Comparison of ENCODE assay signal across 7 cellular contexts in genomic region chr17:47502122-47502731, GRCh38. TPM values are rescaled to one million over a fixed set of nuclear protein-coding genes. Genes with fewer than 3 reads are reported as not detected.
A peak's percentile ranks its signal among the peaks of the same experiment; 100 is the strongest.
DNase-seq lines count a peak whose midpoint lies in the region; ATAC-seq, FAIRE-seq and TF ChIP-seq lines count a peak whose summit lies in the region.
"Not testable (repeated sequence)": the region's sequence is repeated elsewhere in the genome, so short reads cannot be mapped to it uniquely, and the experiment has no call there.

No MANE protein-coding gene starts in this region.

- not testable (repeated sequence) for H3K36me3 ChIP-seq in PC-3 (ENCODE audit: low read depth, low read length); kidney epithelial cell (ENCODE audit: control insufficient read depth, insufficient read depth, low read length)

- CTCF ChIA-PET in PC-3 (lab: Charles Lee) = not testable (repeated sequence)

- H4K20me1 ChIP-seq in PC-3 (ENCODE audit: low read length) = not testable (repeated sequence)

- ATAC-seq in HG03097 (IDR thresholded peaks at IDR 0.05; ENCODE audit: low FRiP score, unreplicated experiment) (peak; percentile 79), PC-3 (peak; percentile 91)

- TF ChIP-seq POLR2A in GM12891 (IDR thresholded peaks at IDR 0.05; ENCODE audit: low read depth, low read length) = not testable (repeated sequence)

- H3K9me2 ChIP-seq in PC-3 (replicated peaks; ENCODE audit: low read length) = not testable (repeated sequence)

- not testable (repeated sequence) for BruUV-seq in PC-3 (replicated peaks; lab: Mats Ljungman, UMichigan)

- peak overlapping the region; percentile 65 for H3K4me2 ChIP-seq in PC-3 (ENCODE audit: low read length)

- H3K4me3 ChIP-seq in PC-3 (ENCODE audit: low read length) = peak overlapping the region; percentile 53; the same call in 1 of the 2 replicates
- not testable (repeated sequence) for H3K4me3 ChIP-seq in kidney epithelial cell (ENCODE audit: low read depth, low read length)

- H3K4me1 ChIP-seq in PC-3 (ENCODE audit: insufficient read depth, low read length) = peaks cover 38% of the 10 kb centered on the region

- H2AFZ ChIP-seq in PC-3 (ENCODE audit: low read length) = peak overlapping the region; percentile 66

- peak; percentile 88 for FAIRE-seq in GM12891 (lab: Jason Lieb, UNC)

- POLR2A ChIA-PET in PC-3 (lab: Charles Lee; ENCODE audit: unreplicated experiment) = interaction anchor here (0.6 kb wide), 1 partner anchor 44 kb away, joined by 3 read pairs; no protein-coding TSS in a partner anchor

- H3K27me3 ChIP-seq in PC-3 (ENCODE audit: low read length); kidney epithelial cell (ENCODE audit: control insufficient read depth, insufficient read depth, low read length): not testable (repeated sequence)

- peak overlapping the region; percentile 82 for H3K9ac ChIP-seq in PC-3 (ENCODE audit: low read length)

- not testable (repeated sequence) for TF ChIP-seq CTCF in PC-3 (conservative IDR thresholded peaks at IDR 0.05; ENCODE audit: low read depth, low read length); kidney epithelial cell (IDR thresholded peaks at IDR 0.05; ENCODE audit: insufficient read depth, low read length, poor library complexity, severe bottlenecking)

- peak overlapping the region; percentile 95 for H3K27ac ChIP-seq in PC-3 (ENCODE audit: low read length)

- H3K79me2 ChIP-seq in PC-3 (ENCODE audit: low read length) = not testable (repeated sequence)

- DNase-seq in GM12891 (ENCODE audit: insufficient read length, low spot score) = not testable (repeated sequence)
- peak; percentile 62 for DNase-seq in PC-3
- peak; percentile 60 for DNase-seq in activated CD8-positive, alpha-beta memory T cell treated with anti-CD3 and anti-CD28 coated beads for 24 hours
- peak; percentile 17 for DNase-seq in dermis blood vessel endothelial cell
- peak; percentile 29 for DNase-seq in kidney epithelial cell (ENCODE audit: low read depth)
- peak; percentile 65 for DNase-seq in renal cortical epithelial cell (ENCODE audit: low read depth)

- intact Hi-C loops in PC-3 (cut with micrococcal nuclease) = not testable (repeated sequence)

- H3F3A ChIP-seq in PC-3 (ENCODE audit: low read length, unreplicated experiment) = not testable (repeated sequence)

- H3K9me3 ChIP-seq in PC-3 (ENCODE audit: low read length) = not testable (repeated sequence)

RNA-seq across cellular contexts. Expression of gene NPEPPS, which starts 28.7 kb away (rescaled TPM):
- 84.0 TPM for polyA plus RNA-seq in GM12891 (2012; ENCODE audit: low read depth, missing spikeins)
- total RNA-seq in PC-3 (2014; rRNA removed) (112 and 124 TPM in 2 replicates), dermis blood vessel endothelial cell (97.9 and 166 TPM in 2 replicates), kidney epithelial cell (71.0 and 72.7 TPM in 2 replicates), renal cortical epithelial cell (168 and 387 TPM in 2 replicates)
